ENCODE assay signal across 8 cellular contexts in the genomic region with DNA sequence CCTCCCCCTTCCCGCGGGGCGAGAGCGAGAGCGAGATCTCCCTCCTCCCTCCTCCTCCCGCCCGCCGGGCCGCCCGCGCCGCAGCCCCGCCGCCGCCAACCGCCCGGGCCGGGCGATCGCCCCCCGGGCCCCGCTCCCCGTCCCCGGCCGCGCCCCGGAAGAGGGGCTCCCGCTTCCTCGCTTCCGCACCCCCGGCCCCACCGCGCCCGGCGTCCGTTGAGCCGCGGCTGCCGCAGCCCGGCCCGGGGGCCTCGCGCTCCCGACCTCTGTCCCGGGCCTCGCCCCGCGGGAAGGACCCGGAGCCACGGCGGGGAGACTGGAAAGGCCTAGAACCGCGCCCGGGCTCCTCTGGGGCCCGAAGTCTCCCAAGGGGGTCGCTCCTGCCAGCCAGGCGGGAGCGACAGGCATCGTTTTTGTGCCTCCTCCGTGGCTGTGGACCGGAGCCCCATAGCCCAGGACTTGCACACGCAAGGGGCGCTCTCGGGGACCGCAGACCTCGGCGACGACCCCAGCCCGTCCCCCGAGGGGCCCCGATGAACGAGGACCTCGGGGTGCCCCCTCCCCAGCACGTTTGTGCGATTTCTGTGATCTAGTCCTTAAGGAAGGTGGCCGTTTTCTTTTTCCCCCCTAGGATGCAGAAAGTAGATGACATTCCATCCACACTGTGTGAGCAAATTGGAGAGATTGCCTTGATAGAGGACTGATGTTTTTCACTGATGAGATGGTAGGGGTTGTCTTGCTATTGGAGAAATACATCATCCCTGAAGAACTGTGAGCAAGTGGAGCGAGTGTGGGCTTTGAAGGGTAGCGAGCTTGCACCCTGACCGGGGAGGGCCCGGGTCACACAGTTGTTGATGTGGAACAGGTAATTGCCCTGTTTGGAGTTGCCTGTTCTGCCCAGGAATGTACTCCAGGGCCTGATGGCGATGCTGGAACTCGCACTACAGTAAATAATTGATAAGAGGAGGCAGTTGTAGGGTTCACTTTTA. TPM values are rescaled to one million over a fixed set of nuclear protein-coding genes. Genes with fewer than 3 reads are reported as not detected.
A peak's percentile ranks its signal among the peaks of the same experiment; 100 is the strongest.
DNase-seq lines count a peak whose midpoint lies in the region; ATAC-seq and TF ChIP-seq lines count a peak whose summit lies in the region.

No MANE protein-coding gene starts in this region.

- H3K36me3 ChIP-seq in Loucy (ENCODE audit: insufficient read depth, low read length) (no peaks in the 10 kb centered on the region), liver (ENCODE audit: control insufficient read depth in 4 of 4, insufficient read depth in 3 of 4, low read depth in 1 of 4, low read length in 3 of 4) (no peaks in the 10 kb centered on the region)

- peaks cover 3% of the 10 kb centered on the region for H3K27me3 Mint-ChIP-seq in brain

- H4K20me1 ChIP-seq in Loucy (ENCODE audit: insufficient read depth, low read length, poor library complexity, severe bottlenecking) = peaks cover 3% of the 10 kb centered on the region

- H3K4me3 Mint-ChIP-seq in brain = peak overlapping the region; percentile 91 to 99 (median 92)

- H3K9me3 ChIP-seq in Loucy (ENCODE audit: insufficient read depth, low read depth, low read length) = no peaks in the 10 kb centered on the region
- H3K9me3 ChIP-seq in liver (ENCODE audit: control insufficient read depth in 4 of 4, low read length in 3 of 4) = no peaks in the 10 kb centered on the region

- H3K4me3 ChIP-seq in Loucy (ENCODE audit: low read length, poor library complexity, severe bottlenecking) = peak overlapping the region; percentile 94
- H3K4me3 ChIP-seq in liver (ENCODE audit: low read depth in 1 of 3, low read length in 3 of 3) = peak overlapping the region; percentile 67 to 85 (median 69)

- peaks cover under 1% of the 10 kb centered on the region for H3K36me3 Mint-ChIP-seq in brain

- peak; percentile 0 for ATAC-seq in GM21447 (IDR thresholded peaks at IDR 0.05; ENCODE audit: unreplicated experiment)

- H3K4me1 Mint-ChIP-seq in brain = peaks cover 59% of the 10 kb centered on the region

- peaks cover 0 to 5% (median 0%) of the 10 kb centered on the region in 5 experiments for H3K9me3 Mint-ChIP-seq in brain

- H3K4me2 ChIP-seq in Loucy (ENCODE audit: low read depth, low read length, poor library complexity, severe bottlenecking) = peak overlapping the region; percentile 91

- under 1% methylated on average over 81 of the region's 82 CpGs for WGBS in liver

- H3K27ac ChIP-seq in liver (ENCODE audit: low read depth in 1 of 2, low read length in 2 of 2) = peak overlapping the region; percentile 78 to 97
- peak overlapping the region; percentile 59 for H3K27ac ChIP-seq in temporal lobe (ENCODE audit: low read depth, low read length)

- peak overlapping the region; percentile 94 to 100 (median 95) for H3K27ac Mint-ChIP-seq in brain

- no peaks in the 10 kb centered on the region for H3F3A ChIP-seq in Loucy (ENCODE audit: low read depth)

- H3K4me1 ChIP-seq in Loucy (ENCODE audit: insufficient read depth, low read length, poor library complexity, severe bottlenecking) (peaks cover 33% of the 10 kb centered on the region), liver (ENCODE audit: control insufficient read depth in 4 of 4, insufficient read depth in 4 of 4, low read length in 3 of 4) (peaks cover 0 to 49% (median 40%) of the 10 kb centered on the region in 4 donors)

- H2AFZ ChIP-seq in Loucy (ENCODE audit: low read length) = no peak overlapping the region; the same call in 1 of the 2 replicates

- peak; percentile 24 for DNase-seq in EH (ENCODE audit: low read depth)
- DNase-seq in NCI-H2029 treated with DMSO at 0.1 percent for 48 hours (lab: John Stamatoyannopoulos, UW) = no peak
- DNase-seq in superior temporal gyrus (ENCODE audit: extremely low spot score) = no peak

- peaks cover 52% of the 10 kb centered on the region for H3K79me2 ChIP-seq in Loucy (ENCODE audit: insufficient read depth, low read length)

- TF ChIP-seq CTCF in Loucy (conservative IDR thresholded peaks at IDR 0.05; ENCODE audit: low read length) = peak; percentile 17; the same call in 1 of the 2 replicates
- TF ChIP-seq CTCF in brain (conservative IDR thresholded peaks at IDR 0.05) = peak in 1 of 2 experiments; percentile 41
- no peak for TF ChIP-seq CTCF in liver (IDR thresholded peaks at IDR 0.05; ENCODE audit: low read depth, low read length, missing input control)

- H3K9me2 ChIP-seq in Loucy (replicated peaks; ENCODE audit: low read depth, low read length) = no peaks in the 10 kb centered on the region

- H3K27me3 ChIP-seq in Loucy (ENCODE audit: insufficient read depth, low read length, poor library complexity, severe bottlenecking) (no peaks in the 10 kb centered on the region), liver (ENCODE audit: control insufficient read depth in 4 of 4, insufficient read depth in 4 of 4, low read length in 3 of 4) (no peaks in the 10 kb centered on the region)

- peak overlapping the region; percentile 98 for H3K9ac ChIP-seq in Loucy (ENCODE audit: low read depth, low read length, poor library complexity, severe bottlenecking)
- peak overlapping the region; percentile 86 to 91 for H3K9ac ChIP-seq in liver (ENCODE audit: low read depth in 1 of 2, low read length in 2 of 2)

- TF ChIP-seq RAD21 in liver (IDR thresholded peaks at IDR 0.05) = peak in 1 of 2 donors; percentile 9

TF ChIP-seq in liver, 16 proteins besides CTCF, POLR2A, EP300 and RAD21:
- TF ChIP-seq HNF4A (conservative IDR thresholded peaks at IDR 0.05) (peak; percentile 29 to 37), RXRA (IDR thresholded peaks at IDR 0.05) (peak; percentile 6 to 26), ZBTB33 (IDR thresholded peaks at IDR 0.05) (no peak)

RNA-seq across cellular contexts. Expression of gene BANP, which starts 0.6 kb away (rescaled TPM):
- polyA plus RNA-seq in brain (ENCODE audit: insufficient read depth, low read depth, low replicate concordance) (27.1 TPM), liver (1 to 10 TPM; 4.9 to 6.9 TPM)
- total RNA-seq in liver (10 to 100 TPM; 20.5 to 20.7 TPM), temporal lobe (21.4 TPM)

RNA-seq across cellular contexts. Expression of gene CA5A, which starts 15.5 kb away (rescaled TPM):
- polyA plus RNA-seq in brain (ENCODE audit: insufficient read depth, low read depth, low replicate concordance) (0.54 TPM), liver (10 to 100 TPM; 33.5 to 33.8 TPM)
- total RNA-seq in liver (10 to 100 TPM; 12.3 to 66.8 TPM), temporal lobe (not detected)

Comparison
In these comparisons a context has a peak if more than half of its experiments do, and no peak if none do; other contexts are left out.
1. RNA of gene CA5A, which starts 15.5 kb away (total RNA-seq): 12.3 to 66.8 TPM in liver; not detected in temporal lobe (single experiment); every median in the first group is over 10 times any median in the second.